Comparison of ENCODE assay signal across 8 cellular contexts in genomic region chr1:42681771-42682483, GRCh38. TPM values are rescaled to one million over a fixed set of nuclear protein-coding genes. Genes with fewer than 3 reads are reported as not detected.
A peak's percentile ranks its signal among the peaks of the same experiment; 100 is the strongest.
DNase-seq lines count a peak whose midpoint lies in the region; ATAC-seq, FAIRE-seq and TF ChIP-seq lines count a peak whose summit lies in the region.

YBX1 (plus strand) TSS chr1:42682418; CDS start chr1:42682566, 148 bp downstream.

- H3K36me3 ChIP-seq in heart left ventricle = peaks cover 0 to 15% (median 3%) of the 10 kb centered on the region in 9 donors

- H3K4me3 ChIP-seq in heart left ventricle = peak within 1 kb of the TSS; percentile 64 to 99 (median 85)

- CTCF ChIA-PET in T-cell (lab: Charles Lee) = interaction anchor here in 1 of 2 donors (0.6 to 2.4 kb wide), 7 partner anchors 9 to 164 kb away, joined by 3 to 9 read pairs (median 4); partner anchors contain the start of genes C1orf50, P3H1, PPIH and ZNF691

- no peaks in the 10 kb centered on the region for H3K9me3 ChIP-seq in heart left ventricle

- H3K27me3 Mint-ChIP-seq in T-cell (no peaks in the 10 kb centered on the region), type B pancreatic cell (no peaks in the 10 kb centered on the region)

- TF ChIP-seq POLR2A in GM12891 (IDR thresholded peaks at IDR 0.05; ENCODE audit: low read depth, low read length) = peak; percentile 72; the same call in 1 of the 2 replicates
- peak in 1 of 2 donors; percentile 84 for TF ChIP-seq POLR2A in heart left ventricle (IDR thresholded peaks at IDR 0.05)

- DNase-seq in GM12891 (ENCODE audit: insufficient read length, low spot score) (peak; percentile 83), NCI-H1436 treated with DMSO at 0.1 percent for 48 hours (lab: John Stamatoyannopoulos, UW) (peak; percentile 99), T-cell (peak; percentile 88 to 98 (median 94)), heart left ventricle (peak; percentile 96 to 97 (median 97)), pons (ENCODE audit: low spot score) (peak; percentile 99), type B pancreatic cell (ENCODE audit: extremely low spot score, unreplicated experiment) (peak; percentile 96)

- H3K4me1 ChIP-seq in heart left ventricle = peaks cover 21 to 58% (median 44%) of the 10 kb centered on the region in 12 donors

- peak; percentile 94 for FAIRE-seq in GM12891 (lab: Jason Lieb, UNC)

- TF ChIP-seq CTCF in heart left ventricle (IDR thresholded peaks at IDR 0.05) = no peak
- no peak for TF ChIP-seq CTCF in type B pancreatic cell (conservative IDR thresholded peaks at IDR 0.05)

- no peaks in the 10 kb centered on the region for H3K9me3 Mint-ChIP-seq in T-cell
- no peaks in the 10 kb centered on the region for H3K9me3 Mint-ChIP-seq in type B pancreatic cell

- WGBS in adipose tissue, 3 donors = 0% methylated on average over 51 to 53 of the region's 53 CpGs
- 0 to 1% (median 0%) methylated on average over 48 to 53 of the region's 53 CpGs for WGBS in heart left ventricle, 4 donors

- ATAC-seq in HG02840 (IDR thresholded peaks at IDR 0.05; ENCODE audit: low FRiP score, unreplicated experiment) (peak; percentile 94), T-cell (replicated peaks in 1 of 4) (peak; percentile 90 to 91 (median 91)), heart left ventricle (peak; percentile 97 to 99 (median 98))

- H3K36me3 Mint-ChIP-seq in T-cell (peaks cover 15% of the 10 kb centered on the region), type B pancreatic cell (peaks cover 21% of the 10 kb centered on the region)

- intact Hi-C loops in heart left ventricle (cut with DNase I) = loop anchor here in 8 of 10 donors (1.0 to 10.0 kb wide), 9 partner anchors 23 to 507 kb away; partner anchors contain the start of genes C1orf50 (in 6 of the 8), P3H1 (in 6 of the 8), FOXJ3 (in 3 of the 8) and PPIH (in 3 of the 8)

- H3K27ac Mint-ChIP-seq in T-cell (peak within 1 kb of the TSS; percentile 96), type B pancreatic cell (peak within 1 kb of the TSS; percentile 99)

- no peaks in the 10 kb centered on the region for H3K27me3 ChIP-seq in heart left ventricle

- POLR2A ChIA-PET in T-cell (lab: Charles Lee) = interaction anchor here (0.6 to 2.2 kb wide), 8 partner anchors 20 to 1990 kb away, joined by 3 to 19 read pairs (median 4); partner anchors contain the start of genes PPIH (in 2 of the 2), C1orf50 (in 1 of the 2), CCDC30 (in 1 of the 2) and P3H1 (in 1 of the 2)

- peak within 1 kb of the TSS; percentile 97 to 98 (median 98) for H3K4me3 Mint-ChIP-seq in T-cell
- peak within 1 kb of the TSS; percentile 96 for H3K4me3 Mint-ChIP-seq in type B pancreatic cell

- H3K27ac ChIP-seq in adipose tissue (ENCODE audit: low read depth, low read length) = no peak within 1 kb of the TSS
- H3K27ac ChIP-seq in heart left ventricle = peak within 1 kb of the TSS; percentile 86 to 100 (median 96)

- peaks cover 51 to 56% (median 56%) of the 10 kb centered on the region in 3 donors for H3K4me1 Mint-ChIP-seq in T-cell
- H3K4me1 Mint-ChIP-seq in type B pancreatic cell (ENCODE audit: unreplicated experiment) = peaks cover 42% of the 10 kb centered on the region

TF ChIP-seq in GM12891, 5 proteins besides CTCF, POLR2A, EP300 and RAD21:
- TF ChIP-seq POLR2AphosphoS5 (IDR thresholded peaks at IDR 0.05; ENCODE audit: low read depth, low read length) (peak; percentile 80), TAF1 (IDR thresholded peaks at IDR 0.05; ENCODE audit: low read depth, low read length) (no peak)

RNA-seq across cellular contexts. Expression of gene YBX1, which starts in this region (rescaled TPM):
- polyA plus RNA-seq in GM12891 (2012; ENCODE audit: low read depth, missing spikeins) = 692 TPM
- total RNA-seq in T-cell (100 to 1,000 TPM; 274 to 340 (median 307) TPM), heart left ventricle (1,000 to 10,000 TPM in 1 of 9 donors, 100 to 1,000 TPM in 8; 663 to 1,139 (median 788) TPM), type B pancreatic cell (ENCODE audit: low replicate concordance) (508 and 709 TPM in 2 replicates)
- polyA plus RNA-seq in adipose tissue (100 to 1,000 TPM; 218 to 926 (median 714) TPM), heart left ventricle (1,000 to 10,000 TPM in 1 of 2 donors, 100 to 1,000 TPM in 1; 638 to 1,226 TPM)
